Comparison of ENCODE assay signal across 1 cellular context in genomic region chr16:15674571-15674970, GRCh38.
TF ChIP-seq lines count a peak whose summit lies in the region.

No MANE protein-coding gene starts in this region.

TF ChIP-seq in GM23338, 12 proteins besides CTCF, POLR2A, EP300 and RAD21 (continued from another document):
- TF ChIP-seq ZNF462 (CRISPR knock-in tag; IDR thresholded peaks at IDR 0.05), result no peak
- TF ChIP-seq POLR2AphosphoS5 (IDR thresholded peaks at IDR 0.05; ENCODE audit: low read depth), result no peak
- TF ChIP-seq, protein P1, sequence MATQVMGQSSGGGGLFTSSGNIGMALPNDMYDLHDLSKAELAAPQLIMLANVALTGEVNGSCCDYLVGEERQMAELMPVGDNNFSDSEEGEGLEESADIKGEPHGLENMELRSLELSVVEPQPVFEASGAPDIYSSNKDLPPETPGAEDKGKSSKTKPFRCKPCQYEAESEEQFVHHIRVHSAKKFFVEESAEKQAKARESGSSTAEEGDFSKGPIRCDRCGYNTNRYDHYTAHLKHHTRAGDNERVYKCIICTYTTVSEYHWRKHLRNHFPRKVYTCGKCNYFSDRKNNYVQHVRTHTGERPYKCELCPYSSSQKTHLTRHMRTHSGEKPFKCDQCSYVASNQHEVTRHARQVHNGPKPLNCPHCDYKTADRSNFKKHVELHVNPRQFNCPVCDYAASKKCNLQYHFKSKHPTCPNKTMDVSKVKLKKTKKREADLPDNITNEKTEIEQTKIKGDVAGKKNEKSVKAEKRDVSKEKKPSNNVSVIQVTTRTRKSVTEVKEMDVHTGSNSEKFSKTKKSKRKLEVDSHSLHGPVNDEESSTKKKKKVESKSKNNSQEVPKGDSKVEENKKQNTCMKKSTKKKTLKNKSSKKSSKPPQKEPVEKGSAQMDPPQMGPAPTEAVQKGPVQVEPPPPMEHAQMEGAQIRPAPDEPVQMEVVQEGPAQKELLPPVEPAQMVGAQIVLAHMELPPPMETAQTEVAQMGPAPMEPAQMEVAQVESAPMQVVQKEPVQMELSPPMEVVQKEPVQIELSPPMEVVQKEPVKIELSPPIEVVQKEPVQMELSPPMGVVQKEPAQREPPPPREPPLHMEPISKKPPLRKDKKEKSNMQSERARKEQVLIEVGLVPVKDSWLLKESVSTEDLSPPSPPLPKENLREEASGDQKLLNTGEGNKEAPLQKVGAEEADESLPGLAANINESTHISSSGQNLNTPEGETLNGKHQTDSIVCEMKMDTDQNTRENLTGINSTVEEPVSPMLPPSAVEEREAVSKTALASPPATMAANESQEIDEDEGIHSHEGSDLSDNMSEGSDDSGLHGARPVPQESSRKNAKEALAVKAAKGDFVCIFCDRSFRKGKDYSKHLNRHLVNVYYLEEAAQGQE (IDR thresholded peaks at IDR 0.05; ENCODE audit: unreplicated experiment), result no peak
- no peak for TF ChIP-seq EZH2 (IDR thresholded peaks at IDR 0.05; ENCODE audit: low read depth, unreplicated experiment)
